1 cellular context compared by ENCODE assay signal in genomic region chr5:109944461-109944860, GRCh38.
TF ChIP-seq lines count a peak whose summit lies in the region.

No MANE protein-coding gene starts in this region.

TF ChIP-seq in GM23338, 12 proteins besides CTCF, POLR2A, EP300 and RAD21 (continued from another document):
- no peak for TF ChIP-seq ZNF462 (CRISPR knock-in tag; IDR thresholded peaks at IDR 0.05)
